ENCODE assay signal across 2 cellular contexts in the genomic region with DNA sequence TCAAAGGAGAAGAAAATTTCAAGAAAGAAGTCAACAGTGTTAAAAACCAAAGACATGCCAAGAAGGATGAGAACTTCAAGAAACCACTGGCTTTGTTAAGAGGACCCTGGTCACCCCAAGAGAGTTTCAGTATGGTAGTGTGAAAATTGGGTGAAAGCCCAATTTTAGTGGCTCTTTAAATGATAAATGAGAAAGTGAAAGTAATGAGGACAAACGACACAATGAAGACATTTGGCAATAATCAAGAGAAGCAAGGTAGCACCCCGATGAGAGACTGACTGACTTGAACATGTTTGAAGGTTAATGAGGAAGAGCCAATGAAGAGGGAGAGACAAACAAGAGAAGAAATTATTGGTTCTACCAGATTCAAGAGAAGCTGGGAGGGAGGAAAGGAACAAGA.
TF ChIP-seq lines count a peak whose summit lies in the region.

No MANE protein-coding gene starts in this region.

TF ChIP-seq in IMR-90, 13 proteins besides CTCF, POLR2A, EP300 and RAD21:
- TF ChIP-seq USF2 (IDR thresholded peaks at IDR 0.05; ENCODE audit: low read depth, low read length): no peak
- no peak for TF ChIP-seq RCOR1 (IDR thresholded peaks at IDR 0.05; ENCODE audit: insufficient replicate concordance, low read length)
- no peak for TF ChIP-seq ELK1 (IDR thresholded peaks at IDR 0.05; ENCODE audit: borderline replicate concordance, low read depth, low read length)
- TF ChIP-seq NFE2L2 (IDR thresholded peaks at IDR 0.05; ENCODE audit: low read depth, low read length): no peak
- no peak for TF ChIP-seq CEBPB (IDR thresholded peaks at IDR 0.05; ENCODE audit: low read depth, low read length)
- no peak for TF ChIP-seq MXI1 (IDR thresholded peaks at IDR 0.05; ENCODE audit: borderline replicate concordance, low read depth, low read length)
- TF ChIP-seq RFX5 (IDR thresholded peaks at IDR 0.05; ENCODE audit: low read depth, low read length): no peak
- TF ChIP-seq SMC3 (IDR thresholded peaks at IDR 0.05; ENCODE audit: low read depth, low read length): no peak

TF ChIP-seq in endothelial cell of umbilical vein, 7 proteins besides CTCF, POLR2A, EP300 and RAD21:
- TF ChIP-seq EZH2 (IDR thresholded peaks at IDR 0.05; ENCODE audit: borderline replicate concordance, low read depth, low read length, severe bottlenecking) (no peak), GATA2 (IDR thresholded peaks at IDR 0.05; ENCODE audit: insufficient read depth, insufficient read length, low read depth, low read length) (no peak), POLR2AphosphoS5 (IDR thresholded peaks at IDR 0.05; ENCODE audit: insufficient read depth, low read depth, low read length) (no peak), FOS (IDR thresholded peaks at IDR 0.05; ENCODE audit: borderline replicate concordance, insufficient read depth, low read length) (no peak), MYC (IDR thresholded peaks at IDR 0.05; ENCODE audit: low read depth, low read length) (no peak), JUN (IDR thresholded peaks at IDR 0.05; ENCODE audit: borderline replicate concordance, insufficient read depth, insufficient read length, low read depth) (no peak)
- TF ChIP-seq, protein P1, sequence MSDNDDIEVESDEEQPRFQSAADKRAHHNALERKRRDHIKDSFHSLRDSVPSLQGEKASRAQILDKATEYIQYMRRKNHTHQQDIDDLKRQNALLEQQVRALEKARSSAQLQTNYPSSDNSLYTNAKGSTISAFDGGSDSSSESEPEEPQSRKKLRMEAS (IDR thresholded peaks at IDR 0.05; ENCODE audit: insufficient read depth, insufficient read length): no peak
TF ChIP-seq in endothelial cell of umbilical vein: peak in this region for 0.
